In genomic region chr2:163897799-163898198, GRCh38 we compare ENCODE assay signal across 18 cellular contexts.
DNase-seq lines count a peak whose midpoint lies in the region; FAIRE-seq and TF ChIP-seq lines count a peak whose summit lies in the region.
"Had no signal": no experiment of that assay in that cellular context is flagged by ENCODE, and none has a peak within 500 bp of the region (broad histone marks: within the 10 kb centered on the region; RNA-seq: fewer than 3 reads in every experiment).

No MANE protein-coding gene starts in this region.

- 49 to 82% methylated on average over 2 of the region's 2 CpGs for WGBS in sigmoid colon, 2 donors

- H3K27me3 ChIP-seq in bronchial epithelial cell (ENCODE audit: control insufficient read depth, insufficient read depth, low read length) (no peaks in the 10 kb centered on the region), sigmoid colon (no peaks in the 10 kb centered on the region)

- H3K4me1 ChIP-seq in kidney (ENCODE audit: control insufficient read depth in 1 of 2, insufficient read depth in 1 of 2, low read depth in 1 of 2, low read length in 2 of 2) (no peaks in the 10 kb centered on the region), sigmoid colon (no peaks in the 10 kb centered on the region)

- TF ChIP-seq EP300 in sigmoid colon (IDR thresholded peaks at IDR 0.05) = no peak

- DNase-seq in bronchial epithelial cell (ENCODE audit: low read depth) (no peak), kidney (peak; percentile 33), sigmoid colon (peak; percentile 39), T-helper 1 cell (no peak), GM19240 (ENCODE audit: insufficient read length, low spot score) (no peak)
- no peak for DNase-seq in stimulated activated CD4-positive, alpha-beta T cell treated with anti-CD3 and anti-CD28 coated beads, Interleukin-12 subunit alpha, Interleukin-12 subunit beta, amount 100 ng/mL, for 4 hours
- DNase-seq: C1 segment of cervical spinal cord; CD4-positive, alpha-beta T cell; CD8-positive, alpha-beta memory T cell; DMS53; DMS79 treated with DMSO at 0.1 percent for 48 hours; GF-D8; H7; HCEC 1CT had no signal

- H3K27ac ChIP-seq in kidney (ENCODE audit: low read depth in 2 of 2, low read length in 2 of 2) (no peak overlapping the region), sigmoid colon (no peak overlapping the region)

- TF ChIP-seq CTCF in bronchial epithelial cell (IDR thresholded peaks at IDR 0.05; ENCODE audit: insufficient read depth, low read length, severe bottlenecking) (no peak), kidney (IDR thresholded peaks at IDR 0.05; ENCODE audit: borderline replicate concordance, extremely low read depth, insufficient read depth) (no peak), sigmoid colon (IDR thresholded peaks at IDR 0.05) (no peak)

- no peak overlapping the region for H3K9ac ChIP-seq in kidney (ENCODE audit: low read length in 2 of 2)

- TF ChIP-seq POLR2A in sigmoid colon (IDR thresholded peaks at IDR 0.05) = no peak

- H3K9me3 ChIP-seq in kidney (ENCODE audit: control insufficient read depth in 1 of 2, low read length in 2 of 2) = peaks cover 2 to 8% of the 10 kb centered on the region in 2 donors
- peaks cover 0 to 7% (median 0%) of the 10 kb centered on the region in 4 donors for H3K9me3 ChIP-seq in sigmoid colon

- H3K36me3 ChIP-seq in bronchial epithelial cell (ENCODE audit: control insufficient read depth, insufficient read depth, low read length) (no peaks in the 10 kb centered on the region), kidney (ENCODE audit: control insufficient read depth in 1 of 2, insufficient read depth in 2 of 2, low read length in 2 of 2) (no peaks in the 10 kb centered on the region), sigmoid colon (no peaks in the 10 kb centered on the region)

- no peak overlapping the region for H3K4me3 ChIP-seq in bronchial epithelial cell (ENCODE audit: low read depth, low read length)
- no peak overlapping the region for H3K4me3 ChIP-seq in kidney (ENCODE audit: low read length in 2 of 2)
- H3K4me3 ChIP-seq in sigmoid colon = no peak overlapping the region

- intact Hi-C loops in kidney (cut with DNase I) = no loop called here
- intact Hi-C loops in sigmoid colon (cut with DNase I) = no loop called here

- FAIRE-seq in bronchial epithelial cell (lab: Jason Lieb, UNC) (peak; percentile 83), kidney (lab: Jason Lieb, UNC) (no peak)
- FAIRE-seq: D721Med, GM12891, GM18507, H1 had no signal

Comparison
In these comparisons a context has a peak if more than half of its experiments do, and no peak if none do; other contexts are left out.
1. DNase-seq: peak in kidney (single experiment) and sigmoid colon (single experiment); none in bronchial epithelial cell (single experiment), stimulated activated CD4-positive, alpha-beta T cell treated with anti-CD3 and anti-CD28 coated beads, Interleukin-12 subunit alpha, Interleukin-12 subunit beta, amount 100 ng/mL, for 4 hours (single experiment), T-helper 1 cell (0 of 5) and GM19240 (single experiment).